2 cellular contexts compared by ENCODE assay signal in genomic region chr7:109437957-109438356, GRCh38.
TF ChIP-seq lines count a peak whose summit lies in the region.

No MANE protein-coding gene starts in this region.

TF ChIP-seq in SK-N-SH treated with all-trans-retinoic acid at 6 μM for 48 hours, 23 proteins besides CTCF, POLR2A, EP300 and RAD21 (continued from another document):
- TF ChIP-seq, protein P1, sequence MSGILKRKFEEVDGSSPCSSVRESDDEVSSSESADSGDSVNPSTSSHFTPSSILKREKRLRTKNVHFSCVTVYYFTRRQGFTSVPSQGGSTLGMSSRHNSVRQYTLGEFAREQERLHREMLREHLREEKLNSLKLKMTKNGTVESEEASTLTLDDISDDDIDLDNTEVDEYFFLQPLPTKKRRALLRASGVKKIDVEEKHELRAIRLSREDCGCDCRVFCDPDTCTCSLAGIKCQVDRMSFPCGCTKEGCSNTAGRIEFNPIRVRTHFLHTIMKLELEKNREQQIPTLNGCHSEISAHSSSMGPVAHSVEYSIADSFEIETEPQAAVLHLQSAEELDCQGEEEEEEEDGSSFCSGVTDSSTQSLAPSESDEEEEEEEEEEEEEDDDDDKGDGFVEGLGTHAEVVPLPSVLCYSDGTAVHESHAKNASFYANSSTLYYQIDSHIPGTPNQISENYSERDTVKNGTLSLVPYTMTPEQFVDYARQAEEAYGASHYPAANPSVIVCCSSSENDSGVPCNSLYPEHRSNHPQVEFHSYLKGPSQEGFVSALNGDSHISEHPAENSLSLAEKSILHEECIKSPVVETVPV (CRISPR knock-in tag; IDR thresholded peaks at IDR 0.05), result peak; percentile 77
- TF ChIP-seq ARNTL (CRISPR knock-in tag; IDR thresholded peaks at IDR 0.05; ENCODE audit: borderline replicate concordance, low read depth) (no peak), TCF4 (CRISPR knock-in tag; IDR thresholded peaks at IDR 0.05; ENCODE audit: borderline replicate concordance) (peak; percentile 67), ZNF8 (CRISPR knock-in tag; IDR thresholded peaks at IDR 0.05) (no peak), ESRRG (CRISPR knock-in tag; IDR thresholded peaks at IDR 0.05) (0 out of 2 replicates have a peak, but pooled peaks have one; percentile 67), CREB5 (CRISPR knock-in tag; IDR thresholded peaks at IDR 0.05; ENCODE audit: low read depth) (peak; percentile 76; the same call in 1 of the 2 replicates), ZNF70 (CRISPR knock-in tag; IDR thresholded peaks at IDR 0.05) (no peak)
- TF ChIP-seq, protein P2, sequence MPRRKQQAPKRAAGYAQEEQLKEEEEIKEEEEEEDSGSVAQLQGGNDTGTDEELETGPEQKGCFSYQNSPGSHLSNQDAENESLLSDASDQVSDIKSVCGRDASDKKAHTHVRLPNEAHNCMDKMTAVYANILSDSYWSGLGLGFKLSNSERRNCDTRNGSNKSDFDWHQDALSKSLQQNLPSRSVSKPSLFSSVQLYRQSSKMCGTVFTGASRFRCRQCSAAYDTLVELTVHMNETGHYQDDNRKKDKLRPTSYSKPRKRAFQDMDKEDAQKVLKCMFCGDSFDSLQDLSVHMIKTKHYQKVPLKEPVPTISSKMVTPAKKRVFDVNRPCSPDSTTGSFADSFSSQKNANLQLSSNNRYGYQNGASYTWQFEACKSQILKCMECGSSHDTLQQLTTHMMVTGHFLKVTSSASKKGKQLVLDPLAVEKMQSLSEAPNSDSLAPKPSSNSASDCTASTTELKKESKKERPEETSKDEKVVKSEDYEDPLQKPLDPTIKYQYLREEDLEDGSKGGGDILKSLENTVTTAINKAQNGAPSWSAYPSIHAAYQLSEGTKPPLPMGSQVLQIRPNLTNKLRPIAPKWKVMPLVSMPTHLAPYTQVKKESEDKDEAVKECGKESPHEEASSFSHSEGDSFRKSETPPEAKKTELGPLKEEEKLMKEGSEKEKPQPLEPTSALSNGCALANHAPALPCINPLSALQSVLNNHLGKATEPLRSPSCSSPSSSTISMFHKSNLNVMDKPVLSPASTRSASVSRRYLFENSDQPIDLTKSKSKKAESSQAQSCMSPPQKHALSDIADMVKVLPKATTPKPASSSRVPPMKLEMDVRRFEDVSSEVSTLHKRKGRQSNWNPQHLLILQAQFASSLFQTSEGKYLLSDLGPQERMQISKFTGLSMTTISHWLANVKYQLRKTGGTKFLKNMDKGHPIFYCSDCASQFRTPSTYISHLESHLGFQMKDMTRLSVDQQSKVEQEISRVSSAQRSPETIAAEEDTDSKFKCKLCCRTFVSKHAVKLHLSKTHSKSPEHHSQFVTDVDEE (CRISPR knock-in tag; IDR thresholded peaks at IDR 0.05), result peak; percentile 62

TF ChIP-seq in SK-N-SH, 30 proteins besides CTCF, POLR2A, EP300 and RAD21 (continued from another document):
- TF ChIP-seq, protein P3, sequence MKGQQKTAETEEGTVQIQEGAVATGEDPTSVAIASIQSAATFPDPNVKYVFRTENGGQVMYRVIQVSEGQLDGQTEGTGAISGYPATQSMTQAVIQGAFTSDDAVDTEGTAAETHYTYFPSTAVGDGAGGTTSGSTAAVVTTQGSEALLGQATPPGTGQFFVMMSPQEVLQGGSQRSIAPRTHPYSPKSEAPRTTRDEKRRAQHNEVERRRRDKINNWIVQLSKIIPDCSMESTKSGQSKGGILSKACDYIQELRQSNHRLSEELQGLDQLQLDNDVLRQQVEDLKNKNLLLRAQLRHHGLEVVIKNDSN (IDR thresholded peaks at IDR 0.05; ENCODE audit: borderline replicate concordance, low read depth), result no peak
- TF ChIP-seq RCOR1 (IDR thresholded peaks at IDR 0.05; ENCODE audit: low read length) (no peak), ELF1 (IDR thresholded peaks at IDR 0.05) (no peak)
